1 cellular context compared by ENCODE assay signal in the genomic region with DNA sequence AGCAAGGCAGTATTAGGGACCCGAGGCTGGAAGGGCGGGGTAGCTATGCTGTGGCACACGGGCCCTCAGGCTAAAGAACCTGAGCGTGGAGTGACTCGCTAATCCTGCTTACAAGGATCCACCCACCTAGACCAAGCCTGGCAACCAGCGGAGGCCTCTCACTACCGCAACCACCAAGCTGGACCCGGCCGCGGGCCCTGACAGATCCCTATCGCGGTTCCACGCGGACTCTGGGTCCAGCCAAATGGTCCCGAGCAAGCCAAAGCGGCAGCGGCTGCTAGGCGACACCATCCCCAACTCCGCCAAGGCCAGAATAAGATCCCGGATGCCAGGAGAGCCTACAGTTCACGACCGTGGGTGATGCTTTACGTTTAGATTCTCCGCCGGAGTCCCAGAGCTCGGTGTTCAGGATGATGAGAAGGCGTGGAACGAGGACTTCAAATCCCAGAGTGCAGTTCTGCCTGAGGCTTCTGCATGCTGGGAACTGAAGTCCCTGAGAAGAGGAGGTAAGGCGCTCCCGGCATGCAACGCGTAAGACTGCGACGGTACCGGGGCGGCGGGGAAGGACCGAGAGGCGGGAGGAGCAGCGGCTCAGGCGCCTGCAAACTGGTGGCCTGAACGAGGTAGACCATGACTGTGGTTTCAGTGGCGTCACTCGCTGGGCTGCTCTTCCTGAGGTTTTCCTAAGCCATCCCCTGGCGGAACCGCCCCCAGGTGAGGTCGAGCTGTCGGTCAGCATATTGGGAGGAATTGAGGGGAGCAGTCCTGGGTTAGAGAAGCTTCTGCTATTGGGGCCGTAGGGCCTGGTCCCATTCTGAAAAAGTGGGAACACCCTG.
A peak's percentile ranks its signal among the peaks of the same experiment; 100 is the strongest.
TF ChIP-seq lines count a peak whose summit lies in the region.

Gene CEP290, minus strand, starts transcription at position 315 of the 836 bp plus-strand sequence. CDS start 781 bp downstream, outside the sequence.
Gene TMTC3, plus strand, starts transcription at position 534 of the 836 bp plus-strand sequence. CDS start 6,009 bp downstream, outside the sequence.

TF ChIP-seq in HepG2, 621 proteins besides CTCF, POLR2A, EP300 and RAD21 (continued from another document and continues in another):
- TF ChIP-seq, protein P1, sequence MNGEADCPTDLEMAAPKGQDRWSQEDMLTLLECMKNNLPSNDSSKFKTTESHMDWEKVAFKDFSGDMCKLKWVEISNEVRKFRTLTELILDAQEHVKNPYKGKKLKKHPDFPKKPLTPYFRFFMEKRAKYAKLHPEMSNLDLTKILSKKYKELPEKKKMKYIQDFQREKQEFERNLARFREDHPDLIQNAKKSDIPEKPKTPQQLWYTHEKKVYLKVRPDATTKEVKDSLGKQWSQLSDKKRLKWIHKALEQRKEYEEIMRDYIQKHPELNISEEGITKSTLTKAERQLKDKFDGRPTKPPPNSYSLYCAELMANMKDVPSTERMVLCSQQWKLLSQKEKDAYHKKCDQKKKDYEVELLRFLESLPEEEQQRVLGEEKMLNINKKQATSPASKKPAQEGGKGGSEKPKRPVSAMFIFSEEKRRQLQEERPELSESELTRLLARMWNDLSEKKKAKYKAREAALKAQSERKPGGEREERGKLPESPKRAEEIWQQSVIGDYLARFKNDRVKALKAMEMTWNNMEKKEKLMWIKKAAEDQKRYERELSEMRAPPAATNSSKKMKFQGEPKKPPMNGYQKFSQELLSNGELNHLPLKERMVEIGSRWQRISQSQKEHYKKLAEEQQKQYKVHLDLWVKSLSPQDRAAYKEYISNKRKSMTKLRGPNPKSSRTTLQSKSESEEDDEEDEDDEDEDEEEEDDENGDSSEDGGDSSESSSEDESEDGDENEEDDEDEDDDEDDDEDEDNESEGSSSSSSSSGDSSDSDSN (CRISPR knock-in tag; IDR thresholded peaks at IDR 0.05), result peak; percentile 49
- TF ChIP-seq, protein P2, sequence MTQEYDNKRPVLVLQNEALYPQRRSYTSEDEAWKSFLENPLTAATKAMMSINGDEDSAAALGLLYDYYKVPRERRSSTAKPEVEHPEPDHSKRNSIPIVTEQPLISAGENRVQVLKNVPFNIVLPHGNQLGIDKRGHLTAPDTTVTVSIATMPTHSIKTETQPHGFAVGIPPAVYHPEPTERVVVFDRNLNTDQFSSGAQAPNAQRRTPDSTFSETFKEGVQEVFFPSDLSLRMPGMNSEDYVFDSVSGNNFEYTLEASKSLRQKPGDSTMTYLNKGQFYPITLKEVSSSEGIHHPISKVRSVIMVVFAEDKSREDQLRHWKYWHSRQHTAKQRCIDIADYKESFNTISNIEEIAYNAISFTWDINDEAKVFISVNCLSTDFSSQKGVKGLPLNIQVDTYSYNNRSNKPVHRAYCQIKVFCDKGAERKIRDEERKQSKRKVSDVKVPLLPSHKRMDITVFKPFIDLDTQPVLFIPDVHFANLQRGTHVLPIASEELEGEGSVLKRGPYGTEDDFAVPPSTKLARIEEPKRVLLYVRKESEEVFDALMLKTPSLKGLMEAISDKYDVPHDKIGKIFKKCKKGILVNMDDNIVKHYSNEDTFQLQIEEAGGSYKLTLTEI (CRISPR knock-in tag; conservative IDR thresholded peaks at IDR 0.05), result no peak
- TF ChIP-seq KLF9 (CRISPR knock-in tag; IDR thresholded peaks at IDR 0.05; ENCODE audit: low read depth), result peak; percentile 26; the same call in 1 of the 2 replicates
- peak; percentile 48; the same call in 1 of the 2 replicates for TF ChIP-seq MIXL1 (CRISPR knock-in tag; IDR thresholded peaks at IDR 0.05)
- TF ChIP-seq ZNF264 (CRISPR knock-in tag; IDR thresholded peaks at IDR 0.05), result peak; percentile 41; the same call in 1 of the 2 replicates
- 0 out of 2 replicates have a peak, but pooled peaks have one; percentile 39 for TF ChIP-seq REL (CRISPR knock-in tag; conservative IDR thresholded peaks at IDR 0.05)
- no peak for TF ChIP-seq TSC22D2 (CRISPR knock-in tag; IDR thresholded peaks at IDR 0.05; ENCODE audit: borderline replicate concordance)
- no peak for TF ChIP-seq NONO (IDR thresholded peaks at IDR 0.05)
- peak; percentile 86 for TF ChIP-seq NONO (CRISPR knock-in tag; conservative IDR thresholded peaks at IDR 0.05)
- TF ChIP-seq, protein P3, sequence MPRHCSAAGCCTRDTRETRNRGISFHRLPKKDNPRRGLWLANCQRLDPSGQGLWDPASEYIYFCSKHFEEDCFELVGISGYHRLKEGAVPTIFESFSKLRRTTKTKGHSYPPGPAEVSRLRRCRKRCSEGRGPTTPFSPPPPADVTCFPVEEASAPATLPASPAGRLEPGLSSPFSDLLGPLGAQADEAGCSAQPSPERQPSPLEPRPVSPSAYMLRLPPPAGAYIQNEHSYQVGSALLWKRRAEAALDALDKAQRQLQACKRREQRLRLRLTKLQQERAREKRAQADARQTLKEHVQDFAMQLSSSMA (CRISPR knock-in tag; IDR thresholded peaks at IDR 0.05), result peak; percentile 91
- 0 out of 2 replicates have a peak, but pooled peaks have one; percentile 12 for TF ChIP-seq ZHX2 (IDR thresholded peaks at IDR 0.05; ENCODE audit: low read depth)
- no peak for TF ChIP-seq ZHX2 (CRISPR knock-in tag; IDR thresholded peaks at IDR 0.05; ENCODE audit: borderline replicate concordance)
- TF ChIP-seq, protein P4, sequence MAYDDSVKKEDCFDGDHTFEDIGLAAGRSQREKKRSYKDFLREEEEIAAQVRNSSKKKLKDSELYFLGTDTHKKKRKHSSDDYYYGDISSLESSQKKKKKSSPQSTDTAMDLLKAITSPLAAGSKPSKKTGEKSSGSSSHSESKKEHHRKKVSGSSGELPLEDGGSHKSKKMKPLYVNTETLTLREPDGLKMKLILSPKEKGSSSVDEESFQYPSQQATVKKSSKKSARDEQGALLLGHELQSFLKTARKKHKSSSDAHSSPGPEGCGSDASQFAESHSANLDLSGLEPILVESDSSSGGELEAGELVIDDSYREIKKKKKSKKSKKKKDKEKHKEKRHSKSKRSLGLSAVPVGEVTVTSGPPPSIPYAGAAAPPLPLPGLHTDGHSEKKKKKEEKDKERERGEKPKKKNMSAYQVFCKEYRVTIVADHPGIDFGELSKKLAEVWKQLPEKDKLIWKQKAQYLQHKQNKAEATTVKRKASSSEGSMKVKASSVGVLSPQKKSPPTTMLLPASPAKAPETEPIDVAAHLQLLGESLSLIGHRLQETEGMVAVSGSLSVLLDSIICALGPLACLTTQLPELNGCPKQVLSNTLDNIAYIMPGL (CRISPR knock-in tag; IDR thresholded peaks at IDR 0.05; ENCODE audit: borderline replicate concordance in 1 of 2, low read depth in 1 of 2), result peak; percentile 67 to 85; a peak in 2 of 4 replicates
- TF ChIP-seq SOX6 (IDR thresholded peaks at IDR 0.05), result no peak
- TF ChIP-seq SOX6 (CRISPR knock-in tag; IDR thresholded peaks at IDR 0.05), result peak; percentile 51
- TF ChIP-seq, protein P5, sequence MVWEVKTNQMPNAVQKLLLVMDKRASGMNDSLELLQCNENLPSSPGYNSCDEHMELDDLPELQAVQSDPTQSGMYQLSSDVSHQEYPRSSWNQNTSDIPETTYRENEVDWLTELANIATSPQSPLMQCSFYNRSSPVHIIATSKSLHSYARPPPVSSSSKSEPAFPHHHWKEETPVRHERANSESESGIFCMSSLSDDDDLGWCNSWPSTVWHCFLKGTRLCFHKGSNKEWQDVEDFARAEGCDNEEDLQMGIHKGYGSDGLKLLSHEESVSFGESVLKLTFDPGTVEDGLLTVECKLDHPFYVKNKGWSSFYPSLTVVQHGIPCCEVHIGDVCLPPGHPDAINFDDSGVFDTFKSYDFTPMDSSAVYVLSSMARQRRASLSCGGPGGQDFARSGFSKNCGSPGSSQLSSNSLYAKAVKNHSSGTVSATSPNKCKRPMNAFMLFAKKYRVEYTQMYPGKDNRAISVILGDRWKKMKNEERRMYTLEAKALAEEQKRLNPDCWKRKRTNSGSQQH (CRISPR knock-in tag; IDR thresholded peaks at IDR 0.05; ENCODE audit: low read depth), result 0 out of 2 replicates have a peak, but pooled peaks have one; percentile 38
- TF ChIP-seq, protein P6, sequence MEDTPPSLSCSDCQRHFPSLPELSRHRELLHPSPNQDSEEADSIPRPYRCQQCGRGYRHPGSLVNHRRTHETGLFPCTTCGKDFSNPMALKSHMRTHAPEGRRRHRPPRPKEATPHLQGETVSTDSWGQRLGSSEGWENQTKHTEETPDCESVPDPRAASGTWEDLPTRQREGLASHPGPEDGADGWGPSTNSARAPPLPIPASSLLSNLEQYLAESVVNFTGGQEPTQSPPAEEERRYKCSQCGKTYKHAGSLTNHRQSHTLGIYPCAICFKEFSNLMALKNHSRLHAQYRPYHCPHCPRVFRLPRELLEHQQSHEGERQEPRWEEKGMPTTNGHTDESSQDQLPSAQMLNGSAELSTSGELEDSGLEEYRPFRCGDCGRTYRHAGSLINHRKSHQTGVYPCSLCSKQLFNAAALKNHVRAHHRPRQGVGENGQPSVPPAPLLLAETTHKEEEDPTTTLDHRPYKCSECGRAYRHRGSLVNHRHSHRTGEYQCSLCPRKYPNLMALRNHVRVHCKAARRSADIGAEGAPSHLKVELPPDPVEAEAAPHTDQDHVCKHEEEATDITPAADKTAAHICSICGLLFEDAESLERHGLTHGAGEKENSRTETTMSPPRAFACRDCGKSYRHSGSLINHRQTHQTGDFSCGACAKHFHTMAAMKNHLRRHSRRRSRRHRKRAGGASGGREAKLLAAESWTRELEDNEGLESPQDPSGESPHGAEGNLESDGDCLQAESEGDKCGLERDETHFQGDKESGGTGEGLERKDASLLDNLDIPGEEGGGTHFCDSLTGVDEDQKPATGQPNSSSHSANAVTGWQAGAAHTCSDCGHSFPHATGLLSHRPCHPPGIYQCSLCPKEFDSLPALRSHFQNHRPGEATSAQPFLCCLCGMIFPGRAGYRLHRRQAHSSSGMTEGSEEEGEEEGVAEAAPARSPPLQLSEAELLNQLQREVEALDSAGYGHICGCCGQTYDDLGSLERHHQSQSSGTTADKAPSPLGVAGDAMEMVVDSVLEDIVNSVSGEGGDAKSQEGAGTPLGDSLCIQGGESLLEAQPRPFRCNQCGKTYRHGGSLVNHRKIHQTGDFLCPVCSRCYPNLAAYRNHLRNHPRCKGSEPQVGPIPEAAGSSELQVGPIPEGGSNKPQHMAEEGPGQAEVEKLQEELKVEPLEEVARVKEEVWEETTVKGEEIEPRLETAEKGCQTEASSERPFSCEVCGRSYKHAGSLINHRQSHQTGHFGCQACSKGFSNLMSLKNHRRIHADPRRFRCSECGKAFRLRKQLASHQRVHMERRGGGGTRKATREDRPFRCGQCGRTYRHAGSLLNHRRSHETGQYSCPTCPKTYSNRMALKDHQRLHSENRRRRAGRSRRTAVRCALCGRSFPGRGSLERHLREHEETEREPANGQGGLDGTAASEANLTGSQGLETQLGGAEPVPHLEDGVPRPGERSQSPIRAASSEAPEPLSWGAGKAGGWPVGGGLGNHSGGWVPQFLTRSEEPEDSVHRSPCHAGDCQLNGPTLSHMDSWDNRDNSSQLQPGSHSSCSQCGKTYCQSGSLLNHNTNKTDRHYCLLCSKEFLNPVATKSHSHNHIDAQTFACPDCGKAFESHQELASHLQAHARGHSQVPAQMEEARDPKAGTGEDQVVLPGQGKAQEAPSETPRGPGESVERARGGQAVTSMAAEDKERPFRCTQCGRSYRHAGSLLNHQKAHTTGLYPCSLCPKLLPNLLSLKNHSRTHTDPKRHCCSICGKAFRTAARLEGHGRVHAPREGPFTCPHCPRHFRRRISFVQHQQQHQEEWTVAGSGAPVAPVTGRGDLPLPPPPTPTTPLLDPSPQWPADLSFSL (CRISPR knock-in tag; IDR thresholded peaks at IDR 0.05), result no peak; the same call in 1 of the 2 replicates
- TF ChIP-seq ETV5 (CRISPR knock-in tag; IDR thresholded peaks at IDR 0.05; ENCODE audit: borderline replicate concordance), result peak; percentile 28; the same call in 1 of the 2 replicates
- TF ChIP-seq ZIK1 (CRISPR knock-in tag; IDR thresholded peaks at IDR 0.05; ENCODE audit: borderline replicate concordance, low read depth), result peak; percentile 47; the same call in 1 of the 2 replicates
- TF ChIP-seq ZNF160 (CRISPR knock-in tag; IDR thresholded peaks at IDR 0.05), result peak; percentile 59; the same call in 1 of the 2 replicates
- no peak for TF ChIP-seq ARNT (IDR thresholded peaks at IDR 0.05)
- 0 out of 2 replicates have a peak, but pooled peaks have one; percentile 5 for TF ChIP-seq SRF (IDR thresholded peaks at IDR 0.05; ENCODE audit: low read depth, low read length)
- TF ChIP-seq, protein P7, sequence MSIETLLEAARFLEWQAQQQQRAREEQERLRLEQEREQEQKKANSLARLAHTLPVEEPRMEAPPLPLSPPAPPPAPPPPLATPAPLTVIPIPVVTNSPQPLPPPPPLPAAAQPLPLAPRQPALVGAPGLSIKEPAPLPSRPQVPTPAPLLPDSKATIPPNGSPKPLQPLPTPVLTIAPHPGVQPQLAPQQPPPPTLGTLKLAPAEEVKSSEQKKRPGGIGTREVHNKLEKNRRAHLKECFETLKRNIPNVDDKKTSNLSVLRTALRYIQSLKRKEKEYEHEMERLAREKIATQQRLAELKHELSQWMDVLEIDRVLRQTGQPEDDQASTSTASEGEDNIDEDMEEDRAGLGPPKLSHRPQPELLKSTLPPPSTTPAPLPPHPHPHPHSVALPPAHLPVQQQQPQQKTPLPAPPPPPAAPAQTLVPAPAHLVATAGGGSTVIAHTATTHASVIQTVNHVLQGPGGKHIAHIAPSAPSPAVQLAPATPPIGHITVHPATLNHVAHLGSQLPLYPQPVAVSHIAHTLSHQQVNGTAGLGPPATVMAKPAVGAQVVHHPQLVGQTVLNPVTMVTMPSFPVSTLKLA (IDR thresholded peaks at IDR 0.05), result peak; percentile 33; the same call in 1 of the 2 replicates
- TF ChIP-seq YEATS4 (CRISPR knock-in tag; IDR thresholded peaks at IDR 0.05; ENCODE audit: borderline replicate concordance), result peak; percentile 48; the same call in 1 of the 2 replicates
